ENCODE assay signal across 19 cellular contexts in the genomic region with DNA sequence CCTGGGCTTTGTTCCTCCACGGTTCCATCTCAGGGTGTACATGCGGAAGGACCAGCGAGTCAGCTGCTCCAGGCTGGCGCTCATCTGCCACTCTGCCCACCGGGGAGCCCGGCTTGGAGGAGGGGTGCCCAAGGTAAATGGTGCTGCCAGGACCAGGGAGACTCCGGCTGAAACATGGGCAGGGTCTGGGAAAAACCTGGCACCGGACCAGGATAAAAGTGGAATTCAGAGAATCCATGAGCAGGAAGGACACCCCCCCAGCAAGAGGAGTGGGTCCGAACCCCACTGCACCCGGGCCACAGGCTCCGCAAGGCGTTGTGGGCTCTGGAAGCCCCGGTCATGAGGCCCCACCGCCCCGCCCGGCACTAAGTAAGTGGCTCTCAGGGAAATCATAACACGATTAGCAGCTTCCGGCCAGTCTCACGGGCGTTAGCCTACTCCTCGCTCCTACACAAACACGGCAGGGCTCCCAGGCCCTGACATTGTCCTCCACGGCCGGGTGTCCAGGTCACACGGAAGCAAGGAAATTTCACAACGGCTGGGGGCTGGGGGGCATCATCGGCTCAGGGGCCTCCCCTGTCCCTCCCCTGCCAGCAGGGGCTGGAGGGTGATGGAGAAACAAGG. TPM values are rescaled to one million over a fixed set of nuclear protein-coding genes. Genes with fewer than 3 reads are reported as not detected.
DNase-seq lines count a peak whose midpoint lies in the region; ATAC-seq, FAIRE-seq and TF ChIP-seq lines count a peak whose summit lies in the region.
"Had no signal": no experiment of that assay in that cellular context is flagged by ENCODE, and none has a peak within 500 bp of the region (broad histone marks: within the 10 kb centered on the region; RNA-seq: fewer than 3 reads in every experiment).

No MANE protein-coding gene starts in this region.

- no peaks in the 10 kb centered on the region for H3K9me3 Mint-ChIP-seq in neural crest cell
- H3K9me3 Mint-ChIP-seq: central memory CD8-positive, alpha-beta T cell; H9; naive B cell; stimulated activated naive B cell treated with anti-CD40 and anti-IgM and Interleukin-4, amounts not matched to agents 10 μg/mL and 1 μg/mL and 100 μg/mL, for 72 hours had no signal

- intact Hi-C loops in pancreas (cut with DNase I), result no loop called here

- no peak overlapping the region for H3K4me3 ChIP-seq in fibroblast of pulmonary artery (replicated peaks; ENCODE audit: low read depth, low read length)
- no peak overlapping the region for H3K4me3 ChIP-seq in pancreas
- H3K4me3 ChIP-seq: psoas muscle, transverse colon had no signal

- H3K27ac Mint-ChIP-seq in neural crest cell (ENCODE audit: unreplicated experiment), result peak overlapping the region; percentile 84
- H3K27ac Mint-ChIP-seq: naive B cell; stimulated activated naive B cell treated with anti-CD40 and anti-IgM and Interleukin-4, amounts not matched to agents 10 μg/mL and 1 μg/mL and 100 μg/mL, for 72 hours had no signal

- H3K4me1 Mint-ChIP-seq in neural crest cell, result peaks cover 28% of the 10 kb centered on the region
- H3K4me1 Mint-ChIP-seq: central memory CD8-positive, alpha-beta T cell had no signal

- H3K27ac ChIP-seq in pancreas, result no peak overlapping the region
- H3K27ac ChIP-seq: psoas muscle, transverse colon had no signal

- no peak for ATAC-seq in GM19463 (IDR thresholded peaks at IDR 0.05; ENCODE audit: unreplicated experiment)
- no peak for ATAC-seq in HG03095 (IDR thresholded peaks at IDR 0.05; ENCODE audit: unreplicated experiment)
- ATAC-seq in pancreas, result no peak
- ATAC-seq: psoas muscle; stimulated activated naive B cell treated with anti-CD40 and anti-IgM and Interleukin-4, amounts not matched to agents 10 μg/mL and 1 μg/mL and 100 μg/mL, for 72 hours had no signal

- H3K27me3 ChIP-seq in pancreas, result no peaks in the 10 kb centered on the region
- H3K27me3 ChIP-seq: BE2C, transverse colon had no signal

- H3K27me3 Mint-ChIP-seq in neural crest cell (ENCODE audit: low read depth), result no peaks in the 10 kb centered on the region
- H3K27me3 Mint-ChIP-seq: central memory CD8-positive, alpha-beta T cell; naive B cell; stimulated activated naive B cell treated with anti-CD40 and anti-IgM and Interleukin-4, amounts not matched to agents 10 μg/mL and 1 μg/mL and 100 μg/mL, for 72 hours had no signal

- DNase-seq in Daoy (ENCODE audit: low read depth) (peak; percentile 32), NCI-H1417 treated with DMSO at 0.1 percent for 48 hours (lab: John Stamatoyannopoulos, UW) (peak; percentile 8), fibroblast of pulmonary artery (ENCODE audit: low read depth) (peak; percentile 46), neural crest cell (ENCODE audit: low read depth, low spot score) (peak; percentile 23), pancreas (no peak)
- DNase-seq in activated effector memory CD4-positive, alpha-beta T cell treated with anti-CD3 and anti-CD28 coated beads, Interleukin-2, amount 50 U/mL, for 16 hours, result no peak
- DNase-seq: activated CD4-positive, alpha-beta T cell treated with anti-CD3 and anti-CD28 coated beads for 4 hours; activated CD8-positive, alpha-beta memory T cell treated with anti-CD3 and anti-CD28 coated beads, Interleukin-2, amount 50 U/mL, for 4 hours; activated gamma-delta T cell; BE2C; foreskin melanocyte; H9; naive B cell; psoas muscle; stimulated activated naive B cell treated with anti-CD40 and anti-IgM and Interleukin-4, amounts not matched to agents 10 μg/mL and 1 μg/mL and 100 μg/mL, for 72 hours; transverse colon had no signal

- H3K4me3 Mint-ChIP-seq in neural crest cell, result peak overlapping the region; percentile 47
- H3K4me3 Mint-ChIP-seq: central memory CD8-positive, alpha-beta T cell; H9; naive B cell; stimulated activated naive B cell treated with anti-CD40 and anti-IgM and Interleukin-4, amounts not matched to agents 10 μg/mL and 1 μg/mL and 100 μg/mL, for 72 hours had no signal

- H3K36me3 Mint-ChIP-seq in neural crest cell (ENCODE audit: low read depth), result no peaks in the 10 kb centered on the region
- H3K36me3 Mint-ChIP-seq: naive B cell; stimulated activated naive B cell treated with anti-CD40 and anti-IgM and Interleukin-4, amounts not matched to agents 10 μg/mL and 1 μg/mL and 100 μg/mL, for 72 hours had no signal

- H3K36me3 ChIP-seq in pancreas, result no peaks in the 10 kb centered on the region
- H3K36me3 ChIP-seq: BE2C, transverse colon had no signal

- no peak for FAIRE-seq in pancreas (lab: Jason Lieb, UNC)

- WGBS in pancreas, 2 donors, result 45 to 47% methylated on average over 27 of the region's 27 CpGs

- no peaks in the 10 kb centered on the region for H3K4me1 ChIP-seq in pancreas
- H3K4me1 ChIP-seq: BE2C, psoas muscle, transverse colon had no signal

- no peaks in the 10 kb centered on the region for H3K9me3 ChIP-seq in pancreas
- H3K9me3 ChIP-seq: BE2C, psoas muscle, transverse colon had no signal

- TF ChIP-seq CTCF in fibroblast of pulmonary artery (IDR thresholded peaks at IDR 0.05; ENCODE audit: low read length, missing control alignments) (no peak), neural crest cell (conservative IDR thresholded peaks at IDR 0.05) (no peak), pancreas (IDR thresholded peaks at IDR 0.05) (no peak)

RNA-seq across cellular contexts. Expression of a gene that starts 21.1 kb away (rescaled TPM):
- total RNA-seq in Daoy (2014; rRNA removed; shearing (Covaris generic)), result 2.5 and 5.1 TPM in 2 replicates
- total RNA-seq in neural crest cell, result 36.7 and 38.8 TPM in 2 replicates
- 10 to 100 TPM in 1 of 6 donors, 1 to 10 TPM in 5; 2.6 to 11.2 (median 7.2) TPM for total RNA-seq in pancreas
- 10 to 100 TPM; 14.5 to 20.0 TPM for polyA plus RNA-seq in pancreas

RNA-seq across cellular contexts. Expression of a gene that starts 34.6 kb away (rescaled TPM):
- total RNA-seq in Daoy (2014; rRNA removed; shearing (Covaris generic)), result 7.0 and 8.5 TPM in 2 replicates
- total RNA-seq in neural crest cell (14.5 and 14.9 TPM in 2 replicates), pancreas (10 to 100 TPM; 16.4 to 25.8 (median 21.8) TPM)
- polyA plus RNA-seq in pancreas, result 10 to 100 TPM; 16.5 to 33.3 TPM

RNA-seq across cellular contexts. Expression of a gene that starts 59.6 kb away (rescaled TPM):
- 17.4 and 33.9 TPM in 2 replicates for total RNA-seq in Daoy (2014; rRNA removed; shearing (Covaris generic))
- total RNA-seq in neural crest cell, result 26.0 and 28.9 TPM in 2 replicates
- 10 to 100 TPM in 2 of 6 donors, 1 to 10 TPM in 4; 6.7 to 12.4 (median 9.2) TPM for total RNA-seq in pancreas
- 10 to 100 TPM; 19.0 to 26.2 TPM for polyA plus RNA-seq in pancreas

Comparison
In these comparisons a context has a peak if more than half of its experiments do, and no peak if none do; other contexts are left out.
1. DNase-seq: peak in Daoy (single experiment), NCI-H1417 treated with DMSO at 0.1 percent for 48 hours (single experiment), fibroblast of pulmonary artery (single experiment) and neural crest cell (single experiment); none in pancreas (0 of 6) and activated effector memory CD4-positive, alpha-beta T cell treated with anti-CD3 and anti-CD28 coated beads, Interleukin-2, amount 50 U/mL, for 16 hours (single experiment).